In genomic region chr5:151140686-151141459, GRCh38 we compare ENCODE assay signal across 10 cellular contexts. TPM values are rescaled to one million over a fixed set of nuclear protein-coding genes. Genes with fewer than 3 reads are reported as not detected.
DNase-seq lines count a peak whose midpoint lies in the region; TF ChIP-seq lines count a peak whose summit lies in the region.
"Had no signal": no experiment of that assay in that cellular context is flagged by ENCODE, and none has a peak within 500 bp of the region (broad histone marks: within the 10 kb centered on the region; RNA-seq: fewer than 3 reads in every experiment).

No MANE protein-coding gene starts in this region.

- H3K4me3 Mint-ChIP-seq in IgD-negative memory B cell (peak overlapping the region; percentile 64 to 94 (median 92)), neural crest cell (no peak overlapping the region)

- DNase-seq in coronary artery (ENCODE audit: low spot score): no peak
- no peak for DNase-seq in neural crest cell (ENCODE audit: low read depth, low spot score)
- DNase-seq in NCI-H2081 (lab: John Stamatoyannopoulos, UW): no peak
- no peak for DNase-seq in H4 (ENCODE audit: low spot score)
- no peak for DNase-seq in mucosa of gallbladder (ENCODE audit: low spot score)
- no peak for DNase-seq in A172 (ENCODE audit: low spot score)
- DNase-seq: erythroblast, NCI-H187 treated with DMSO at 0.1 percent for 48 hours had no signal

- H3K4me1 Mint-ChIP-seq in IgD-negative memory B cell: peaks cover 61 to 86% (median 62%) of the 10 kb centered on the region in 3 donors
- no peaks in the 10 kb centered on the region for H3K4me1 Mint-ChIP-seq in neural crest cell

- no peaks in the 10 kb centered on the region for H3K27me3 Mint-ChIP-seq in IgD-negative memory B cell
- H3K27me3 Mint-ChIP-seq in neural crest cell (ENCODE audit: low read depth): no peaks in the 10 kb centered on the region

- peaks cover 54 to 100% (median 76%) of the 10 kb centered on the region in 11 experiments for H3K36me3 ChIP-seq in BLaER1 treated with 17β-estradiol and CSF1 and Interleukin-3, amounts not matched to agents 10 nM and 100 nM

- peak overlapping the region in 9 of 11 experiments; percentile 58 to 86 (median 76); a peak in 15 of 22 replicates for H3K4me2 ChIP-seq in BLaER1 treated with 17β-estradiol and CSF1 and Interleukin-3, amounts not matched to agents 10 nM and 100 nM

- no peaks in the 10 kb centered on the region for H3K9me3 ChIP-seq in BLaER1 treated with 17β-estradiol and CSF1 and Interleukin-3, amounts not matched to agents 10 nM and 100 nM (replicated peaks in 1 of 11)

- peak overlapping the region in 6 of 11 experiments; percentile 17 to 62 (median 52); a peak in 9 of 22 replicates for H3K9ac ChIP-seq in BLaER1 treated with 17β-estradiol and CSF1 and Interleukin-3, amounts not matched to agents 10 nM and 100 nM

- H4K20me1 ChIP-seq in BLaER1 treated with 17β-estradiol and CSF1 and Interleukin-3, amounts not matched to agents 10 nM and 100 nM: peaks cover 12 to 98% (median 67%) of the 10 kb centered on the region in 11 experiments; a peak in 20 of 22 replicates

- H3K27me3 ChIP-seq in BLaER1 treated with 17β-estradiol and CSF1 and Interleukin-3, amounts not matched to agents 10 nM and 100 nM: no peaks in the 10 kb centered on the region

- H3K27ac Mint-ChIP-seq in IgD-negative memory B cell (peak overlapping the region; percentile 79 to 95 (median 93)), neural crest cell (ENCODE audit: unreplicated experiment) (peak overlapping the region; percentile 48)

- peaks cover 23% of the 10 kb centered on the region for H3K36me3 Mint-ChIP-seq in IgD-negative memory B cell
- peaks cover 17% of the 10 kb centered on the region for H3K36me3 Mint-ChIP-seq in neural crest cell (ENCODE audit: low read depth)

- H3K9me3 Mint-ChIP-seq in IgD-negative memory B cell: no peaks in the 10 kb centered on the region
- H3K9me3 Mint-ChIP-seq in neural crest cell: no peaks in the 10 kb centered on the region

- peaks cover 22 to 91% (median 30%) of the 10 kb centered on the region in 10 experiments for H3K4me1 ChIP-seq in BLaER1 treated with 17β-estradiol and CSF1 and Interleukin-3, amounts not matched to agents 10 nM and 100 nM

- no peak overlapping the region for H3K4me3 ChIP-seq in BLaER1 treated with 17β-estradiol and CSF1 and Interleukin-3, amounts not matched to agents 10 nM and 100 nM
- no peak overlapping the region for H3K4me3 ChIP-seq in coronary artery

- 0 out of 22 replicates have a peak overlapping the region, but pooled peaks of 2 of the 11 experiments have one; percentile 25 to 28 for H3K27ac ChIP-seq in BLaER1 treated with 17β-estradiol and CSF1 and Interleukin-3, amounts not matched to agents 10 nM and 100 nM
- H3K27ac ChIP-seq in coronary artery: peak overlapping the region; percentile 13 to 64

- TF ChIP-seq CTCF in coronary artery (IDR thresholded peaks at IDR 0.05): no peak
- no peak for TF ChIP-seq CTCF in neural crest cell (conservative IDR thresholded peaks at IDR 0.05)

RNA-seq across cellular contexts. Expression of gene ANXA6, which starts 16.7 kb away (rescaled TPM):
- polyA plus RNA-seq in IgD-negative memory B cell: 298 TPM
- total RNA-seq in neural crest cell (142 and 151 TPM in 2 replicates), mucosa of gallbladder (153 TPM)
- total RNA-seq in H4 (2014; rRNA removed; shearing (Covaris generic)): 113 and 131 TPM in 2 replicates
- total RNA-seq in A172 (2014; rRNA removed; shearing (Covaris generic)): 424 and 507 TPM in 2 replicates
